Comparison of ENCODE assay signal across 20 cellular contexts in genomic region chr6:131803007-131803769, GRCh38.
"Had no signal": no experiment of that assay in that cellular context is flagged by ENCODE, and none has a peak within 500 bp of the region (broad histone marks: within the 10 kb centered on the region; RNA-seq: fewer than 3 reads in every experiment).

No MANE protein-coding gene starts in this region.

- H3K36me3 ChIP-seq: colonic mucosa, sigmoid colon, thoracic aorta, transverse colon had no signal

- H3K36me3 Mint-ChIP-seq: natural killer cell; stimulated activated naive B cell treated with anti-CD40 and anti-IgM and Interleukin-4, amounts not matched to agents 10 μg/mL and 1 μg/mL and 100 μg/mL, for 72 hours had no signal

- H3K9me3 ChIP-seq: colonic mucosa, sigmoid colon, thoracic aorta, transverse colon had no signal

- H3K4me3 ChIP-seq: colonic mucosa, lung, sigmoid colon, skin epidermis, thoracic aorta, transverse colon had no signal

- H3K27ac ChIP-seq: colonic mucosa, sigmoid colon, skin epidermis, transverse colon had no signal

- ATAC-seq: left colon; left ventricle myocardium superior; natural killer cell; stimulated activated naive B cell treated with anti-CD40 and anti-IgM and Interleukin-4, amounts not matched to agents 10 μg/mL and 1 μg/mL and 100 μg/mL, for 72 hours; stimulated activated naive CD8-positive, alpha-beta T cell treated with anti-CD3 and anti-CD28 coated beads, Interleukin-15, amount 100 ng/mL, for 72 hours had no signal

- H3K27ac Mint-ChIP-seq: natural killer cell; stimulated activated naive B cell treated with anti-CD40 and anti-IgM and Interleukin-4, amounts not matched to agents 10 μg/mL and 1 μg/mL and 100 μg/mL, for 72 hours; stimulated activated naive CD8-positive, alpha-beta T cell treated with anti-CD3 and anti-CD28 coated beads, Interleukin-15, amount 100 ng/mL, for 72 hours had no signal

- DNase-seq: colonic mucosa; dermis blood vessel endothelial cell; foreskin melanocyte; head of caudate nucleus; hippocampal formation; left colon; left ventricle myocardium superior; mesendoderm; natural killer cell; posterior cingulate gyrus; sigmoid colon; stimulated activated CD4-positive, alpha-beta T cell treated with anti-CD3 and anti-CD28 coated beads, Interleukin-2, amount 100 ng/mL, for 24 hours; stimulated activated CD4-positive, alpha-beta T cell treated with anti-CD3 and anti-CD28 coated beads, Interleukin-4, amount 100 ng/mL, for 4 hours; stimulated activated naive B cell treated with anti-CD40 and anti-IgM and Interleukin-4, amounts not matched to agents 10 μg/mL and 1 μg/mL and 100 μg/mL, for 72 hours; stimulated activated naive CD8-positive, alpha-beta T cell treated with anti-CD3 and anti-CD28 coated beads, Interleukin-15, amount 100 ng/mL, for 72 hours; transverse colon had no signal

- H3K9me3 Mint-ChIP-seq: stimulated activated naive CD8-positive, alpha-beta T cell treated with anti-CD3 and anti-CD28 coated beads, Interleukin-15, amount 100 ng/mL, for 72 hours had no signal

- H3K4me1 ChIP-seq: colonic mucosa had no signal

- H3K4me3 Mint-ChIP-seq: natural killer cell; neural crest cell; stimulated activated naive B cell treated with anti-CD40 and anti-IgM and Interleukin-4, amounts not matched to agents 10 μg/mL and 1 μg/mL and 100 μg/mL, for 72 hours; stimulated activated naive CD8-positive, alpha-beta T cell treated with anti-CD3 and anti-CD28 coated beads, Interleukin-15, amount 100 ng/mL, for 72 hours had no signal

- H3K27me3 ChIP-seq: colonic mucosa, sigmoid colon, transverse colon had no signal
